Comparison of ENCODE assay signal across 8 cellular contexts in genomic region chr9:124855944-124856773, GRCh38. TPM values are rescaled to one million over a fixed set of nuclear protein-coding genes. Genes with fewer than 3 reads are reported as not detected.
DNase-seq lines count a peak whose midpoint lies in the region; ATAC-seq and TF ChIP-seq lines count a peak whose summit lies in the region.

No MANE protein-coding gene starts in this region.

- TF ChIP-seq CTCF in BJ (IDR thresholded peaks at IDR 0.05; ENCODE audit: insufficient read depth, low read depth, low read length), result peak; percentile 55
- peak; percentile 17 for TF ChIP-seq CTCF in GM13976 (IDR thresholded peaks at IDR 0.05; ENCODE audit: borderline replicate concordance, control extremely low read depth, extremely low read depth, insufficient read depth, missing control alignments)

- ATAC-seq in HG02885 (IDR thresholded peaks at IDR 0.05; ENCODE audit: poor library complexity, unreplicated experiment), result no peak

- H3K4me3 ChIP-seq in BJ (ENCODE audit: low read depth, low read length), result no peak overlapping the region

- POLR2A ChIA-PET in BJ (lab: Charles Lee), result interaction anchor here (0.6 kb wide), 2 partner anchors 33 to 385 kb away, joined by 6 to 14 read pairs; partner anchors contain the start of gene HSPA5

- in situ Hi-C loops in GM13976 (cut with MboI; ENCODE audit: low sequenced_read_pairs, unreplicated experiment), result loop anchor here (25.0 kb wide), 1 partner anchor 506 kb away; no protein-coding TSS in a partner anchor

- H3K36me3 ChIP-seq in BJ (ENCODE audit: control insufficient read depth, insufficient read depth, low read length), result peaks cover 35% of the 10 kb centered on the region

- H3K27me3 ChIP-seq in BJ (ENCODE audit: control insufficient read depth, insufficient read depth, low read length), result no peaks in the 10 kb centered on the region

- CTCF ChIA-PET in BJ (lab: Yijun Ruan, JAX), result interaction anchor here (0.8 to 36.1 kb wide), 6 partner anchors 17 to 91 kb away, joined by 3 to 1161 read pairs (median 24); partner anchors contain the start of genes NR6A1 and OLFML2A

- DNase-seq in BJ (ENCODE audit: low read depth), result no peak
- DNase-seq in GM13976 (ENCODE audit: low spot score), result no peak
- DNase-seq in RPMI8226, result peak; percentile 66
- peak; percentile 66 for DNase-seq in glomerular visceral epithelial cell (ENCODE audit: extremely low spot score)
- no peak for DNase-seq in foreskin melanocyte
- no peak for DNase-seq in OCI-M2 (lab: John Stamatoyannopoulos, UW; ENCODE audit: unreplicated experiment)
- DNase-seq in occipital lobe (lab: John Stamatoyannopoulos, UW), result no peak

RNA-seq across cellular contexts. Expression of gene WDR38, which starts 2.9 kb away (rescaled TPM):
- not detected in 2 replicates for polyA plus RNA-seq in BJ (2011; rRNA removed)
- not detected in 2 replicates for polyA minus RNA-seq in BJ (2011; rRNA and poly(A)+ RNA removed)
- total RNA-seq in occipital lobe, result not detected

RNA-seq across cellular contexts. Expression of gene RPL35, which starts 5.6 kb away (rescaled TPM):
- 3,181 and 3,838 TPM in 2 replicates for polyA plus RNA-seq in BJ (2011; rRNA removed)
- polyA minus RNA-seq in BJ (2011; rRNA and poly(A)+ RNA removed), result 177 and 325 TPM in 2 replicates
- total RNA-seq in occipital lobe, result 686 TPM

RNA-seq across cellular contexts. Expression of gene ARPC5L, which starts 5.8 kb away (rescaled TPM):
- polyA plus RNA-seq in BJ (2011; rRNA removed), result 34.0 and 41.0 TPM in 2 replicates
- polyA minus RNA-seq in BJ (2011; rRNA and poly(A)+ RNA removed), result 10.0 and 12.2 TPM in 2 replicates
- total RNA-seq in occipital lobe, result 10.1 TPM

Comparison
In these comparisons a context has a peak if more than half of its experiments do, and no peak if none do; other contexts are left out.
1. DNase-seq: peak in RPMI8226 (single experiment) and glomerular visceral epithelial cell (single experiment); none in BJ (single experiment), GM13976 (single experiment), foreskin melanocyte (single experiment), OCI-M2 (single experiment) and occipital lobe (single experiment).